9 cellular contexts compared by ENCODE assay signal in the genomic region with DNA sequence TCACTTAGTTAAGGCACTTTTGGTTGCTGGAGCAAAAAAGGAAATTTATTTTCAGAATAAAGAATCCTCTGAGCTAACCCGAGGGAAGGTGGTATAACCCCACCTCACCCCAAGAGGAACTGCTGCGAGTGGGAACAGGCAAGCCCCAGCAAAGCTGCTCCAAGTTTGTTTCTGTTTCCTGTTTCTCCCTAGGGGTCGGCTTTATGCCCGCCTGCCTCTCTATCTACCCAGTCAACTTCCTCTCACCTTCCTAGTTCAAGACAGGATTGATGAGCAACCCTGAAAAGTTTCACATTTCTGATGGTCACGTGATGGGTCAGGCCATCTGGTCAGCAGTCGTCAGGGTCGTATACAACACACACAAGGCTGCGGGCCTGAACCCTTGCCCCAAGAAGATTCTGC.
DNase-seq lines count a peak whose midpoint lies in the region; ATAC-seq lines count a peak whose summit lies in the region.
"Had no signal": no experiment of that assay in that cellular context is flagged by ENCODE, and none has a peak within 500 bp of the region (broad histone marks: within the 10 kb centered on the region; RNA-seq: fewer than 3 reads in every experiment).

No MANE protein-coding gene starts in this region.

- H3K4me3 ChIP-seq in stomach smooth muscle (ENCODE audit: low read length in 2 of 2) = peak overlapping the region in 1 of 2 donors; percentile 31

- H3K4me1 ChIP-seq in stomach smooth muscle (ENCODE audit: control insufficient read depth, insufficient read depth, low read length) = peaks cover 24% of the 10 kb centered on the region

- DNase-seq in MV-4-11 (lab: John Stamatoyannopoulos, UW) (peak; percentile 64), glomerular visceral epithelial cell (ENCODE audit: extremely low spot score) (peak; percentile 69), inferior parietal cortex (ENCODE audit: extremely low spot score) (no peak), cerebellar cortex (ENCODE audit: low spot score) (no peak), NCI-H2107 treated with DMSO at 0.1 percent for 48 hours (lab: John Stamatoyannopoulos, UW; ENCODE audit: unreplicated experiment) (no peak)
- no peak for DNase-seq in activated CD8-positive, alpha-beta memory T cell treated with anti-CD3 and anti-CD28 coated beads, Interleukin-2, amount 50 U/mL, for 4 hours
- DNase-seq: NCI-H1105 treated with DMSO at 0.1 percent for 48 hours had no signal

- ATAC-seq in GM21447 (IDR thresholded peaks at IDR 0.05; ENCODE audit: unreplicated experiment) = peak; percentile 37

- peak overlapping the region in 1 of 2 donors; percentile 14 for H3K9ac ChIP-seq in stomach smooth muscle (ENCODE audit: low read length in 2 of 2)

- H3K27me3 ChIP-seq in stomach smooth muscle (ENCODE audit: control insufficient read depth in 1 of 2, insufficient read depth in 2 of 2, low read length in 2 of 2) = no peaks in the 10 kb centered on the region

- no peaks in the 10 kb centered on the region for H3K36me3 ChIP-seq in stomach smooth muscle (ENCODE audit: control insufficient read depth in 2 of 2, insufficient read depth in 2 of 2, low read length in 2 of 2)

- peak overlapping the region; percentile 26 for H3K27ac ChIP-seq in stomach smooth muscle (ENCODE audit: low read length)

- H3K9me3 ChIP-seq in stomach smooth muscle (ENCODE audit: control insufficient read depth in 2 of 2, low read length in 2 of 2) = no peaks in the 10 kb centered on the region

Comparison
In these comparisons a context has a peak if more than half of its experiments do, and no peak if none do; other contexts are left out.
1. DNase-seq: peak in MV-4-11 (single experiment) and glomerular visceral epithelial cell (single experiment); none in activated CD8-positive, alpha-beta memory T cell treated with anti-CD3 and anti-CD28 coated beads, Interleukin-2, amount 50 U/mL, for 4 hours (single experiment), inferior parietal cortex (single experiment), cerebellar cortex (single experiment) and NCI-H2107 treated with DMSO at 0.1 percent for 48 hours (single experiment).